ENCODE assay signal across 2 cellular contexts in genomic region chr2:233698740-233699139, GRCh38.
TF ChIP-seq lines count a peak whose summit lies in the region.

No MANE protein-coding gene starts in this region.

TF ChIP-seq in IMR-90, 13 proteins besides CTCF, POLR2A, EP300 and RAD21:
- TF ChIP-seq CHD1 (IDR thresholded peaks at IDR 0.05; ENCODE audit: low read depth, low read length) (no peak), MAZ (IDR thresholded peaks at IDR 0.05; ENCODE audit: borderline replicate concordance, low read depth, low read length) (no peak), BHLHE40 (IDR thresholded peaks at IDR 0.05; ENCODE audit: low read depth, low read length) (no peak), FOS (IDR thresholded peaks at IDR 0.05; ENCODE audit: low read depth, low read length) (no peak), CEBPB (IDR thresholded peaks at IDR 0.05; ENCODE audit: low read depth, low read length) (no peak), MAFK (IDR thresholded peaks at IDR 0.05; ENCODE audit: low read depth, low read length) (no peak), NFE2L2 (IDR thresholded peaks at IDR 0.05; ENCODE audit: low read depth, low read length) (no peak), ELK1 (IDR thresholded peaks at IDR 0.05; ENCODE audit: borderline replicate concordance, low read depth, low read length) (no peak), RCOR1 (IDR thresholded peaks at IDR 0.05; ENCODE audit: insufficient replicate concordance, low read length) (no peak), RFX5 (IDR thresholded peaks at IDR 0.05; ENCODE audit: low read depth, low read length) (no peak), MXI1 (IDR thresholded peaks at IDR 0.05; ENCODE audit: borderline replicate concordance, low read depth, low read length) (no peak), SMC3 (IDR thresholded peaks at IDR 0.05; ENCODE audit: low read depth, low read length) (no peak), USF2 (IDR thresholded peaks at IDR 0.05; ENCODE audit: low read depth, low read length) (no peak)

TF ChIP-seq in WTC11, 78 proteins besides CTCF, POLR2A, EP300 and RAD21:
- TF ChIP-seq FOXK1 (CRISPR knock-in tag; IDR thresholded peaks at IDR 0.05) (no peak), AFF4 (CRISPR knock-in tag; IDR thresholded peaks at IDR 0.05; ENCODE audit: borderline replicate concordance) (no peak), GABPB1 (CRISPR knock-in tag; IDR thresholded peaks at IDR 0.05) (no peak), NFYB (CRISPR knock-in tag; conservative IDR thresholded peaks at IDR 0.05; ENCODE audit: low read depth) (no peak), ZBTB43 (CRISPR knock-in tag; IDR thresholded peaks at IDR 0.05) (no peak), ZNF281 (CRISPR knock-in tag; IDR thresholded peaks at IDR 0.05) (no peak), E2F4 (CRISPR knock-in tag; IDR thresholded peaks at IDR 0.05; ENCODE audit: borderline replicate concordance, low read depth) (no peak)
